ENCODE assay signal across 22 cellular contexts in the genomic region with DNA sequence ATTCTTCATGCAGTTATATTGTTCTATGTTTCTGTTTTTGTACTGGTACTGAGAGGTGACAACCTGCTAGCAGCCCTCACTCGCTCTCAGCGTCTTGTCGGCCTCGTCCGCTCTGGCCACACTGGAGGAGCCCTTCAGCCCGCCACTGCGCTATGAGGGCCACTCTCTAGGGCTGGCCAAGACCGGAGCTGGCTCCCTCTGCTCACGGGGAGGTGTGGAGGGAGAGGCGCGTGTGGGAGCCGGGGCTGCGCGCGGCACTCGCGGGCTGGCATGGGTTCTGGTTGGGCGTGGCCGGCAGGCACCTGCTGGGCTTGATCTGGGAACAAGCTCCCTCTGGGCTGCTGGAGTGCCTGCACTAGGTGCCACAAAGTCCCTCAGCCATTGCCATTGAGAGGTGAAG.
"Had no signal": no experiment of that assay in that cellular context is flagged by ENCODE, and none has a peak within 500 bp of the region (broad histone marks: within the 10 kb centered on the region; RNA-seq: fewer than 3 reads in every experiment).

No MANE protein-coding gene starts in this region.

- ATAC-seq: HepG2, Panc1, PC-3, T-cell had no signal

- H3K36me3 Mint-ChIP-seq: T-cell had no signal

- DNase-seq: IMR-90, MM.1S, NCI-H1092 treated with DMSO at 0.1 percent for 48 hours, NCI-H1436, NCI-H187 treated with DMSO at 0.1 percent for 48 hours, NCI-H2029 treated with DMSO at 0.1 percent for 48 hours, NCI-H2107, NCI-H2171, NCI-H226, NCI-H446, NCI-H510A, NCI-H524 treated with DMSO at 0.1 percent for 48 hours, NCI-H69, PC-3, SHP77, SK-N-SH, SW 1271, T-cell had no signal

- H3K27ac Mint-ChIP-seq: T-cell had no signal

- H3K9ac ChIP-seq: KMS-11, SK-N-SH had no signal

- H3K4me3 Mint-ChIP-seq: T-cell had no signal

- H3K27me3 Mint-ChIP-seq: T-cell had no signal

- H3K9me3 ChIP-seq: SK-N-SH had no signal

- H3K4me1 Mint-ChIP-seq: T-cell had no signal

- H3K4me2 ChIP-seq: KMS-11, SK-N-SH had no signal

- FAIRE-seq: HepG2 had no signal

- H3K27ac ChIP-seq: KMS-11, RWPE1 had no signal
